In genomic region chr11:27699926-27700350, GRCh38 we compare ENCODE assay signal across 8 cellular contexts. TPM values are rescaled to one million over a fixed set of nuclear protein-coding genes. Genes with fewer than 3 reads are reported as not detected.
DNase-seq lines count a peak whose midpoint lies in the region; ATAC-seq, FAIRE-seq and TF ChIP-seq lines count a peak whose summit lies in the region.

No MANE protein-coding gene starts in this region.

- no CpG with 5 or more reads among the region's 28 CpGs for WGBS in neuronal stem cell (ENCODE audit: extremely low coverage in 2 of 2, insufficient read length in 2 of 2, insufficient replicate concordance in 1 of 2), 2 donors

- H3K4me3 ChIP-seq in AG10803 (ENCODE audit: low read length) (peak overlapping the region; percentile 87), KMS-11 (IDR thresholded peaks at IDR 0.05; ENCODE audit: insufficient read depth, low read depth, low read length) (no peak overlapping the region), endothelial cell of umbilical vein (replicated peaks in 1 of 3; ENCODE audit: insufficient read depth in 1 of 3, low read depth in 1 of 3, low read length in 3 of 3) (peak overlapping the region; percentile 75 to 92 (median 88)), neuronal stem cell (ENCODE audit: low read length in 2 of 2) (peak overlapping the region; percentile 46 to 93)

- no peaks in the 10 kb centered on the region for H3K79me2 ChIP-seq in KMS-11 (ENCODE audit: insufficient read depth, low read depth)
- no peaks in the 10 kb centered on the region for H3K79me2 ChIP-seq in endothelial cell of umbilical vein (ENCODE audit: control insufficient read depth, insufficient read depth, low read length)

- H3K9ac ChIP-seq in KMS-11 = no peak overlapping the region
- peak overlapping the region; percentile 89 for H3K9ac ChIP-seq in endothelial cell of umbilical vein (replicated peaks; ENCODE audit: extremely low read depth, insufficient read depth, low read length)
- peak overlapping the region; percentile 85 for H3K9ac ChIP-seq in neuronal stem cell (ENCODE audit: low read depth, low read length, poor library complexity)

- H3K4me1 ChIP-seq in KMS-11 (ENCODE audit: low read depth, poor library complexity, severe bottlenecking) (peaks cover 7% of the 10 kb centered on the region), endothelial cell of umbilical vein (ENCODE audit: control insufficient read depth, extremely low read depth, insufficient read depth, low read length) (peaks cover 19% of the 10 kb centered on the region), neuronal stem cell (ENCODE audit: control insufficient read depth in 2 of 2, insufficient read depth in 1 of 2, low read depth in 1 of 2, low read length in 2 of 2) (peaks cover 0 to 10% of the 10 kb centered on the region in 2 donors)

- no peak overlapping the region for H4K91ac ChIP-seq in neuronal stem cell (ENCODE audit: low read depth, low read length, poor library complexity)

- no peak overlapping the region for H3K27ac ChIP-seq in KMS-11
- peak overlapping the region; percentile 60 for H3K27ac ChIP-seq in endothelial cell of umbilical vein (ENCODE audit: insufficient read depth, low read depth, low read length)
- H3K27ac ChIP-seq in neuronal stem cell (replicated peaks; ENCODE audit: low read length) = no peak overlapping the region

- intact Hi-C loops in endothelial cell of umbilical vein (cut with micrococcal nuclease) = loop anchor here (1.0 to 10.0 kb wide), 13 partner anchors 19 to 1634 kb away; no protein-coding TSS in a partner anchor

- FAIRE-seq in endothelial cell of umbilical vein (lab: Jason Lieb, UNC) = no peak

- H3K14ac ChIP-seq in neuronal stem cell (ENCODE audit: low read length) = peak overlapping the region; percentile 50

- no peak for DNase-seq in AG10803 (ENCODE audit: low read depth)
- DNase-seq in endothelial cell of umbilical vein (ENCODE audit: low read depth, low spot score) = no peak
- DNase-seq in neuronal stem cell (ENCODE audit: low spot score) = no peak
- DNase-seq in middle frontal gyrus (ENCODE audit: extremely low spot score, low spot score) = no peak
- no peak for DNase-seq in G401 (ENCODE audit: low spot score)

- dilution Hi-C loops in endothelial cell of umbilical vein (cut with MboI; ENCODE audit: extremely low pct_ligation_motif_present, low sequenced_read_pairs) = no loop called here

- peak overlapping the region; percentile 50 for H2AK5ac ChIP-seq in neuronal stem cell (ENCODE audit: low read depth, low read length)

- in situ Hi-C loops in G401 (cut with HindIII; ENCODE audit: low sequenced_read_pairs) = loop anchor here (25.0 kb wide), 1 partner anchor 387 kb away; no protein-coding TSS in a partner anchor

- H2BK5ac ChIP-seq in neuronal stem cell (ENCODE audit: low read length) = peak overlapping the region; percentile 36

- H3K9me3 ChIP-seq in endothelial cell of umbilical vein (replicated peaks; ENCODE audit: control insufficient read depth, insufficient read depth, low read length) = no peaks in the 10 kb centered on the region
- peaks cover 0 to 1% of the 10 kb centered on the region in 2 donors for H3K9me3 ChIP-seq in neuronal stem cell (replicated peaks in 1 of 2; ENCODE audit: control insufficient read depth in 2 of 2, insufficient read depth in 1 of 2, low read depth in 1 of 2, low read length in 2 of 2)

- peaks cover 5% of the 10 kb centered on the region for H3K79me1 ChIP-seq in neuronal stem cell (ENCODE audit: low read depth, low read length)

- BruUV-seq in endothelial cell of umbilical vein (replicated peaks; lab: Mats Ljungman, UMichigan) = TSS peak; percentile 50

- ATAC-seq in GM21367 (IDR thresholded peaks at IDR 0.05; ENCODE audit: unreplicated experiment) = no peak
- ATAC-seq in GM18498 (IDR thresholded peaks at IDR 0.05; ENCODE audit: unreplicated experiment) = no peak

- no peaks in the 10 kb centered on the region for H3K9me1 ChIP-seq in endothelial cell of umbilical vein (replicated peaks; ENCODE audit: control insufficient read depth, extremely low read depth, insufficient read depth, low read length)

- CTCF ChIA-PET in endothelial cell of umbilical vein (lab: Charles Lee) = interaction anchor here (1.3 to 9.0 kb wide), 27 partner anchors 11 to 1643 kb away, joined by 3 to 168 read pairs (median 7); partner anchors contain the start of genes KIF18A and METTL15

- no peak for TF ChIP-seq POLR2A in endothelial cell of umbilical vein (IDR thresholded peaks at IDR 0.05; ENCODE audit: low read depth, low read length)

- peak overlapping the region; percentile 92 for H2AFZ ChIP-seq in KMS-11 (ENCODE audit: low read depth)
- peak overlapping the region; percentile 97 for H2AFZ ChIP-seq in endothelial cell of umbilical vein (ENCODE audit: low read depth, low read length)
- peak overlapping the region; percentile 85 for H2AFZ ChIP-seq in neuronal stem cell (ENCODE audit: low read length)

- peak overlapping the region; percentile 53 for H2BK120ac ChIP-seq in neuronal stem cell (ENCODE audit: low read depth, low read length)

- peak overlapping the region; percentile 18 for H2BK12ac ChIP-seq in neuronal stem cell (ENCODE audit: low read length)

- H3K23ac ChIP-seq in neuronal stem cell (ENCODE audit: low read depth, low read length, poor library complexity) = peak overlapping the region; percentile 59

- peak overlapping the region; percentile 96 for H3K4me2 ChIP-seq in KMS-11
- peak overlapping the region; percentile 97 for H3K4me2 ChIP-seq in endothelial cell of umbilical vein (ENCODE audit: insufficient read depth, low read length)
- H3K4me2 ChIP-seq in neuronal stem cell (ENCODE audit: insufficient read depth, low read length, poor library complexity, severe bottlenecking) = peak overlapping the region; percentile 99

- H3K18ac ChIP-seq in neuronal stem cell (ENCODE audit: low read length) = peak overlapping the region; percentile 95

- POLR2A ChIA-PET in endothelial cell of umbilical vein (lab: Charles Lee) = interaction anchor here (1.1 to 1.5 kb wide), 3 partner anchors 830 to 1320 kb away, joined by 3 to 6 read pairs (median 4); no protein-coding TSS in a partner anchor

- peak overlapping the region; percentile 94 for H2BK15ac ChIP-seq in neuronal stem cell (ENCODE audit: low read length)

- H3K36me3 ChIP-seq in KMS-11 (ENCODE audit: insufficient read depth) (no peaks in the 10 kb centered on the region), endothelial cell of umbilical vein (ENCODE audit: control insufficient read depth in 2 of 2, extremely low read depth in 1 of 2, insufficient read depth in 2 of 2, low read length in 2 of 2) (no peaks in the 10 kb centered on the region), neuronal stem cell (replicated peaks in 1 of 2; ENCODE audit: control insufficient read depth in 2 of 2, insufficient read depth in 2 of 2, low read length in 2 of 2) (no peaks in the 10 kb centered on the region)

- TF ChIP-seq CTCF in AG10803 (conservative IDR thresholded peaks at IDR 0.05; ENCODE audit: low read length) (no peak), KMS-11 (conservative IDR thresholded peaks at IDR 0.05; ENCODE audit: low read depth, low read length) (no peak), endothelial cell of umbilical vein (IDR thresholded peaks at IDR 0.05; ENCODE audit: extremely low read depth in 1 of 2, insufficient read depth in 1 of 2, low read depth in 1 of 2, low read length in 2 of 2) (no peak)

- no peak overlapping the region for H4K8ac ChIP-seq in neuronal stem cell (ENCODE audit: low read depth, low read length)

- no peaks in the 10 kb centered on the region for H4K20me1 ChIP-seq in KMS-11 (ENCODE audit: insufficient read depth)
- H4K20me1 ChIP-seq in endothelial cell of umbilical vein (replicated peaks; ENCODE audit: control insufficient read depth, extremely low read depth, insufficient read depth, low read length) = no peaks in the 10 kb centered on the region

- H3K4ac ChIP-seq in neuronal stem cell (ENCODE audit: low read length) = no peak overlapping the region

- H3K27me3 ChIP-seq in KMS-11 (ENCODE audit: insufficient read depth, low read depth) (no peaks in the 10 kb centered on the region), endothelial cell of umbilical vein (ENCODE audit: control insufficient read depth in 2 of 2, insufficient read depth in 2 of 2, low read length in 2 of 2) (peaks cover 0 to 10% of the 10 kb centered on the region in 2 experiments), neuronal stem cell (ENCODE audit: control insufficient read depth in 3 of 3, insufficient read depth in 3 of 3, low read depth in 1 of 3, low read length in 3 of 3) (peaks cover 0 to 63% (median 32%) of the 10 kb centered on the region in 3 experiments)

TF ChIP-seq in endothelial cell of umbilical vein, 7 proteins besides CTCF, POLR2A, EP300 and RAD21:
- no peak for TF ChIP-seq FOS (IDR thresholded peaks at IDR 0.05; ENCODE audit: borderline replicate concordance, insufficient read depth, low read length)
- no peak for TF ChIP-seq EZH2 (IDR thresholded peaks at IDR 0.05; ENCODE audit: borderline replicate concordance, low read depth, low read length, severe bottlenecking)
- no peak for TF ChIP-seq MAX (IDR thresholded peaks at IDR 0.05; ENCODE audit: insufficient read depth, insufficient read length)
- no peak for TF ChIP-seq JUN (IDR thresholded peaks at IDR 0.05; ENCODE audit: borderline replicate concordance, insufficient read depth, insufficient read length, low read depth)
- no peak for TF ChIP-seq POLR2AphosphoS5 (IDR thresholded peaks at IDR 0.05; ENCODE audit: insufficient read depth, low read depth, low read length)
- TF ChIP-seq MYC (IDR thresholded peaks at IDR 0.05; ENCODE audit: low read depth, low read length) = no peak
- TF ChIP-seq GATA2 (IDR thresholded peaks at IDR 0.05; ENCODE audit: insufficient read depth, insufficient read length, low read depth, low read length) = no peak
TF ChIP-seq in endothelial cell of umbilical vein: peak in this region for 0.

RNA-seq across cellular contexts. Expression of gene BDNF, which starts 0.3 kb away (rescaled TPM):
- total RNA-seq in endothelial cell of umbilical vein = 2.6 and 3.1 TPM in 2 replicates
- polyA plus RNA-seq in endothelial cell of umbilical vein = 3.2 and 3.6 TPM in 2 replicates
- polyA plus RNA-seq in endothelial cell of umbilical vein (2011; cell fraction: cytosol; rRNA removed) = 5.4 and 5.8 TPM in 2 replicates
- polyA plus RNA-seq in endothelial cell of umbilical vein (2011; cell fraction: nucleus; rRNA removed) = 13.2 and 13.8 TPM in 2 replicates
- polyA plus RNA-seq in endothelial cell of umbilical vein (2012) = 10.4 and 13.0 TPM in 2 replicates
- 6.2 and 7.7 TPM in 2 replicates for polyA minus RNA-seq in endothelial cell of umbilical vein
- polyA minus RNA-seq in endothelial cell of umbilical vein (2011; cell fraction: cytosol; rRNA and poly(A)+ RNA removed) = 1.4 TPM
- polyA minus RNA-seq in endothelial cell of umbilical vein (2011; cell fraction: nucleus; rRNA and poly(A)+ RNA removed) = 17.7 and 20.4 TPM in 2 replicates
- 1.4 TPM for polyA plus RNA-seq in neuronal stem cell (2013, experiment 1 of 2)
- polyA plus RNA-seq in neuronal stem cell (2013, experiment 2 of 2) = 1.3 TPM
- total RNA-seq in G401 (2014; rRNA removed; shearing (Covaris generic)) = 20.2 and 29.8 TPM in 2 replicates
